In the genomic region with DNA sequence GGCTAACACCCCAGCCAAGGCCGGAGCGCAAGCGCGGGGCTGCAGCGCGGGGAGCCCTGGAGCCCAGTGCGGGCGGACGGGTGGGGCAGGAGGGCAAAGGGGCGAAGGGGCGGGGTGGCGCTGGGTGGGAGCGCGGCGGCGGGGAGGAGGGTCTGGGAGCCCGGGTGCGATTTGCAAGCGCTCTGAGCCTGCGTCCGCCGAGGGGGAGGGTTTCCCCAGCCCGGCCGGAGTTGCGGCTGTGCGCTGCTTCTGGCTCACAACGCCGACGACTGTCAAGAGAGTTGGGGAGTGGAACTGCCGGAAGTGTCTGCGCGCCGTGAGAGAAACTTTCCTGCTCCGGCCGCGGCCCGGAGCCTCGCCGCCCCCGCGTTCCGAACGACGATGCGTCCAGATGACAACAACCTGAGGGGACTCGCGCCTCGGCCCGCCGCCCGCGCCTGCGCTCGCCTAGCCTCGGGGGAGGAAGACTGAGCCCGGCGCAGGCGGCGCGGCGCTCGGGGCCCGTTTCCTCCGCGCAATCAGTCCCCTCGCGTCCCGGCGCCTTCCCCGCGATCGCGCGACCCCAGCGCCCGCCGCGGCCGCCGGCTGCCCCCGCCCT, we compare ENCODE assay signal across 8 cellular contexts.
DNase-seq lines count a peak whose midpoint lies in the region; ATAC-seq and TF ChIP-seq lines count a peak whose summit lies in the region.

A gene with protein sequence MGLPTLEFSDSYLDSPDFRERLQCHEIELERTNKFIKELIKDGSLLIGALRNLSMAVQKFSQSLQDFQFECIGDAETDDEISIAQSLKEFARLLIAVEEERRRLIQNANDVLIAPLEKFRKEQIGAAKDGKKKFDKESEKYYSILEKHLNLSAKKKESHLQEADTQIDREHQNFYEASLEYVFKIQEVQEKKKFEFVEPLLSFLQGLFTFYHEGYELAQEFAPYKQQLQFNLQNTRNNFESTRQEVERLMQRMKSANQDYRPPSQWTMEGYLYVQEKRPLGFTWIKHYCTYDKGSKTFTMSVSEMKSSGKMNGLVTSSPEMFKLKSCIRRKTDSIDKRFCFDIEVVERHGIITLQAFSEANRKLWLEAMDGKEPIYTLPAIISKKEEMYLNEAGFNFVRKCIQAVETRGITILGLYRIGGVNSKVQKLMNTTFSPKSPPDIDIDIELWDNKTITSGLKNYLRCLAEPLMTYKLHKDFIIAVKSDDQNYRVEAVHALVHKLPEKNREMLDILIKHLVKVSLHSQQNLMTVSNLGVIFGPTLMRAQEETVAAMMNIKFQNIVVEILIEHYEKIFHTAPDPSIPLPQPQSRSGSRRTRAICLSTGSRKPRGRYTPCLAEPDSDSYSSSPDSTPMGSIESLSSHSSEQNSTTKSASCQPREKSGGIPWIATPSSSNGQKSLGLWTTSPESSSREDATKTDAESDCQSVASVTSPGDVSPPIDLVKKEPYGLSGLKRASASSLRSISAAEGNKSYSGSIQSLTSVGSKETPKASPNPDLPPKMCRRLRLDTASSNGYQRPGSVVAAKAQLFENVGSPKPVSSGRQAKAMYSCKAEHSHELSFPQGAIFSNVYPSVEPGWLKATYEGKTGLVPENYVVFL (plus strand): TSS at position 257 of the 598 bp plus-strand sequence. CDS start 391 bp downstream, outside the sequence.

- DNase-seq in Ammon's horn (ENCODE audit: low spot score), result peak; percentile 66
- peak; percentile 75 for DNase-seq in NCI-H82 (lab: John Stamatoyannopoulos, UW)
- DNase-seq in astrocyte of the cerebellum (ENCODE audit: low read depth), result no peak
- peak; percentile 65 for DNase-seq in hepatic stellate cell (ENCODE audit: low spot score)
- no peak for DNase-seq in NCI-H510A (lab: John Stamatoyannopoulos, UW)

- ATAC-seq in GM18519 (IDR thresholded peaks at IDR 0.05; ENCODE audit: low FRiP score, unreplicated experiment), result peak; percentile 58
- peak; percentile 67 for ATAC-seq in HG02938 (IDR thresholded peaks at IDR 0.05; ENCODE audit: unreplicated experiment)

- in situ Hi-C loops in astrocyte of the cerebellum (cut with HindIII; ENCODE audit: low sequenced_read_pairs), result loop anchor here (25.0 kb wide), 2 partner anchors 150 to 250 kb away; no protein-coding TSS in a partner anchor

- peaks cover 10% of the 10 kb centered on the region for H3K4me1 ChIP-seq in rectal smooth muscle tissue (ENCODE audit: control insufficient read depth, insufficient read depth, low read length)

- no peaks in the 10 kb centered on the region for H3K27me3 ChIP-seq in rectal smooth muscle tissue (ENCODE audit: control insufficient read depth, insufficient read depth, low read length)

- peak within 1 kb of the TSS; percentile 57 for H3K27ac ChIP-seq in rectal smooth muscle tissue (ENCODE audit: low read depth, low read length)

- H3K4me3 ChIP-seq in astrocyte of the cerebellum (ENCODE audit: low read depth, low read length) (peak within 1 kb of the TSS; percentile 68), rectal smooth muscle tissue (ENCODE audit: low read length) (peak within 1 kb of the TSS; percentile 63)

- no peaks in the 10 kb centered on the region for H3K36me3 ChIP-seq in rectal smooth muscle tissue (ENCODE audit: control insufficient read depth, insufficient read depth, low read length)

- H3K9ac ChIP-seq in rectal smooth muscle tissue (ENCODE audit: low read length), result peak within 1 kb of the TSS; percentile 2

- TF ChIP-seq CTCF in astrocyte of the cerebellum (IDR thresholded peaks at IDR 0.05; ENCODE audit: low read depth, low read length, missing control alignments), result no peak

Comparison
In these comparisons a context has a peak if more than half of its experiments do, and no peak if none do; other contexts are left out.
1. DNase-seq: peak in Ammon's horn (single experiment), NCI-H82 (single experiment) and hepatic stellate cell (single experiment); none in astrocyte of the cerebellum (single experiment) and NCI-H510A (single experiment).